ENCODE assay signal across 19 cellular contexts in genomic region chr5:171992813-171993212, GRCh38. TPM values are rescaled to one million over a fixed set of nuclear protein-coding genes. Genes with fewer than 3 reads are reported as not detected.
A peak's percentile ranks its signal among the peaks of the same experiment; 100 is the strongest.
DNase-seq lines count a peak whose midpoint lies in the region; ATAC-seq and TF ChIP-seq lines count a peak whose summit lies in the region.
"Had no signal": no experiment of that assay in that cellular context is flagged by ENCODE, and none has a peak within 500 bp of the region (broad histone marks: within the 10 kb centered on the region; RNA-seq: fewer than 3 reads in every experiment).

No MANE protein-coding gene starts in this region.

- H2AFZ ChIP-seq in osteoblast (ENCODE audit: low read length), result no peak overlapping the region

- H3K9me3 ChIP-seq in esophagus squamous epithelium (no peaks in the 10 kb centered on the region), osteoblast (ENCODE audit: low read depth, low read length) (no peaks in the 10 kb centered on the region)
- H3K9me3 ChIP-seq: MG63 had no signal

- H3K27me3 ChIP-seq in esophagus squamous epithelium (no peaks in the 10 kb centered on the region), osteoblast (ENCODE audit: insufficient read depth, low read length) (no peaks in the 10 kb centered on the region)
- H3K27me3 ChIP-seq: MG63 had no signal

- H3K27ac ChIP-seq in esophagus squamous epithelium, result peak overlapping the region in 3 of 4 donors; percentile 35 to 62 (median 47)
- no peak overlapping the region for H3K27ac ChIP-seq in osteoblast (ENCODE audit: low read depth, low read length)

- H3K4me1 Mint-ChIP-seq in HFFc6 (ENCODE audit: low read depth) (peaks cover 56% of the 10 kb centered on the region), activated B cell treated with CpG ODN at 0.5 μM for 24 hours (peaks cover 80% of the 10 kb centered on the region)
- H3K4me1 Mint-ChIP-seq in stimulated activated naive B cell treated with anti-CD40 and anti-IgM and Interleukin-4, amounts not matched to agents 10 μg/mL and 1 μg/mL and 100 μg/mL, for 72 hours, result peaks cover 37 to 82% of the 10 kb centered on the region in 2 donors

- H3K27me3 Mint-ChIP-seq in HFFc6 (ENCODE audit: insufficient read depth) (no peaks in the 10 kb centered on the region), activated B cell treated with CpG ODN at 0.5 μM for 24 hours (no peaks in the 10 kb centered on the region)
- H3K27me3 Mint-ChIP-seq in stimulated activated naive B cell treated with anti-CD40 and anti-IgM and Interleukin-4, amounts not matched to agents 10 μg/mL and 1 μg/mL and 100 μg/mL, for 72 hours, result no peaks in the 10 kb centered on the region
- H3K27me3 Mint-ChIP-seq: CD4-positive, CD25-positive, alpha-beta regulatory T cell had no signal

- CTCF ChIA-PET in activated B cell treated with CpG ODN at 0.5 μM for 24 hours (lab: Charles Lee), result interaction anchor here (1.1 kb wide), 1 partner anchor 81 kb away, joined by 5 read pairs; no protein-coding TSS in a partner anchor

- no peak for TF ChIP-seq POLR2A in esophagus squamous epithelium (IDR thresholded peaks at IDR 0.05)

- H3K27ac Mint-ChIP-seq in HFFc6 (0 out of 2 replicates have a peak overlapping the region, but pooled peaks have one; percentile 4), activated B cell treated with CpG ODN at 0.5 μM for 24 hours (peak overlapping the region; percentile 1)
- peak overlapping the region; percentile 83 for H3K27ac Mint-ChIP-seq in stimulated activated naive B cell treated with anti-CD40 and anti-IgM and Interleukin-4, amounts not matched to agents 10 μg/mL and 1 μg/mL and 100 μg/mL, for 72 hours

- H3K36me3 ChIP-seq in esophagus squamous epithelium, result peaks cover 0 to 17% (median 0%) of the 10 kb centered on the region in 3 donors
- H3K36me3 ChIP-seq in osteoblast (ENCODE audit: insufficient read depth, low read length), result no peaks in the 10 kb centered on the region

- intact Hi-C loops in activated B cell treated with CpG ODN at 0.5 μM for 24 hours (cut with micrococcal nuclease), result no loop called here
- intact Hi-C loops in esophagus squamous epithelium (cut with DNase I), result no loop called here

- peaks cover 58% of the 10 kb centered on the region for H4K20me1 ChIP-seq in osteoblast (ENCODE audit: insufficient read depth, low read length)

- H3K4me3 ChIP-seq in esophagus squamous epithelium, result no peak overlapping the region
- H3K4me3 ChIP-seq in osteoblast (ENCODE audit: insufficient read depth, low read length), result no peak overlapping the region
- H3K4me3 ChIP-seq: MG63 had no signal

- DNase-seq in HFFc6, result no peak
- no peak for DNase-seq in activated B cell treated with CpG ODN at 0.5 μM for 24 hours
- DNase-seq in esophagus squamous epithelium (lab: John Stamatoyannopoulos, UW), result no peak
- no peak for DNase-seq in stimulated activated naive B cell treated with anti-CD40 and anti-IgM and Interleukin-4, amounts not matched to agents 10 μg/mL and 1 μg/mL and 100 μg/mL, for 72 hours
- no peak for DNase-seq in NCI-H146 treated with DMSO at 0.1 percent for 48 hours (lab: John Stamatoyannopoulos, UW; ENCODE audit: unreplicated experiment)
- no peak for DNase-seq in NAMALWA (ENCODE audit: low spot score)
- no peak for DNase-seq in osteoblast (ENCODE audit: insufficient read length, low spot score, missing footprints)
- DNase-seq: CD4-positive, CD25-positive, alpha-beta regulatory T cell; EL; GF-D8; MG63; NCI-H1048; NCI-H1436; NCI-H1930; NCI-H226; NCI-H510A treated with DMSO at 0.1 percent for 48 hours; NCI-H748 treated with DMSO at 0.1 percent for 48 hours; NK-92 treated with Interleukin-12 subunit alpha and Interleukin-12 subunit beta, amount 100 ng/mL, for 24 hours; SIG-M5 had no signal

- H3K4me1 ChIP-seq in esophagus squamous epithelium (peaks cover 11 to 74% (median 29%) of the 10 kb centered on the region in 3 donors), osteoblast (ENCODE audit: insufficient read depth, low read length) (peaks cover 19% of the 10 kb centered on the region)

- H3K4me2 ChIP-seq in osteoblast (ENCODE audit: insufficient read depth, low read length), result no peak overlapping the region

- H3K36me3 Mint-ChIP-seq in HFFc6 (ENCODE audit: low read depth) (peaks cover 39% of the 10 kb centered on the region), activated B cell treated with CpG ODN at 0.5 μM for 24 hours (ENCODE audit: low read depth) (peaks cover 54% of the 10 kb centered on the region)
- peaks cover 52 to 63% of the 10 kb centered on the region in 2 donors for H3K36me3 Mint-ChIP-seq in stimulated activated naive B cell treated with anti-CD40 and anti-IgM and Interleukin-4, amounts not matched to agents 10 μg/mL and 1 μg/mL and 100 μg/mL, for 72 hours

- H3K4me3 Mint-ChIP-seq in HFFc6 (no peak overlapping the region), activated B cell treated with CpG ODN at 0.5 μM for 24 hours (no peak overlapping the region)
- H3K4me3 Mint-ChIP-seq in stimulated activated naive B cell treated with anti-CD40 and anti-IgM and Interleukin-4, amounts not matched to agents 10 μg/mL and 1 μg/mL and 100 μg/mL, for 72 hours, result no peak overlapping the region
- H3K4me3 Mint-ChIP-seq: CD4-positive, CD25-positive, alpha-beta regulatory T cell had no signal

- TF ChIP-seq CTCF in HFFc6 (IDR thresholded peaks at IDR 0.05) (no peak), activated B cell treated with CpG ODN at 0.5 μM for 24 hours (IDR thresholded peaks at IDR 0.05) (no peak), esophagus squamous epithelium (IDR thresholded peaks at IDR 0.05) (no peak), osteoblast (IDR thresholded peaks at IDR 0.05; ENCODE audit: extremely low read depth, low read depth, low read length) (no peak)

- WGBS in esophagus squamous epithelium, 2 donors, result 32 to 73% methylated on average over 2 of the region's 2 CpGs

- POLR2A ChIA-PET in activated B cell treated with CpG ODN at 0.5 μM for 24 hours (lab: Charles Lee), result interaction anchor here (1.1 to 4.9 kb wide), 2 partner anchors 12 to 14 kb away, joined by 3 to 35 read pairs; partner anchors contain the start of gene FBXW11

- peaks cover 92% of the 10 kb centered on the region for H3K79me2 ChIP-seq in osteoblast (ENCODE audit: insufficient read depth, low read length)

- H3K9me3 Mint-ChIP-seq in HFFc6 (no peaks in the 10 kb centered on the region), activated B cell treated with CpG ODN at 0.5 μM for 24 hours (no peaks in the 10 kb centered on the region)
- no peaks in the 10 kb centered on the region for H3K9me3 Mint-ChIP-seq in stimulated activated naive B cell treated with anti-CD40 and anti-IgM and Interleukin-4, amounts not matched to agents 10 μg/mL and 1 μg/mL and 100 μg/mL, for 72 hours
- H3K9me3 Mint-ChIP-seq: CD4-positive, CD25-positive, alpha-beta regulatory T cell had no signal

- no peak for ATAC-seq in activated B cell treated with CpG ODN at 0.5 μM for 24 hours (ENCODE audit: low read depth)
- no peak for ATAC-seq in stimulated activated naive B cell treated with anti-CD40 and anti-IgM and Interleukin-4, amounts not matched to agents 10 μg/mL and 1 μg/mL and 100 μg/mL, for 72 hours (replicated peaks)

RNA-seq across cellular contexts. Expression of gene FBXW11, which starts 13.6 kb away (rescaled TPM):
- total RNA-seq in HFFc6 (2021; fragmentation: NEBNext Ultra II Directional; extraction: Animal tissue kit (Norgen Biotek cat#: 25700)), result 10 to 100 TPM; 54.5 to 60.5 (median 58.5) TPM
- total RNA-seq in activated B cell treated with CpG ODN at 0.5 μM for 24 hours (46.5 and 52.7 TPM in 2 replicates), esophagus squamous epithelium (10 to 100 TPM; 43.5 to 63.2 (median 49.0) TPM), osteoblast (72.5 and 76.7 TPM in 2 replicates)

Comparison
In these comparisons a context has a peak if more than half of its experiments do, and no peak if none do; other contexts are left out.
1. H3K27ac Mint-ChIP-seq: peak in every context shown above with its lines; median percentile 83 in stimulated activated naive B cell treated with anti-CD40 and anti-IgM and Interleukin-4, amounts not matched to agents 10 μg/mL and 1 μg/mL and 100 μg/mL, for 72 hours; 4 in HFFc6; 1 in activated B cell treated with CpG ODN at 0.5 μM for 24 hours.